17 cellular contexts compared by ENCODE assay signal in the genomic region with DNA sequence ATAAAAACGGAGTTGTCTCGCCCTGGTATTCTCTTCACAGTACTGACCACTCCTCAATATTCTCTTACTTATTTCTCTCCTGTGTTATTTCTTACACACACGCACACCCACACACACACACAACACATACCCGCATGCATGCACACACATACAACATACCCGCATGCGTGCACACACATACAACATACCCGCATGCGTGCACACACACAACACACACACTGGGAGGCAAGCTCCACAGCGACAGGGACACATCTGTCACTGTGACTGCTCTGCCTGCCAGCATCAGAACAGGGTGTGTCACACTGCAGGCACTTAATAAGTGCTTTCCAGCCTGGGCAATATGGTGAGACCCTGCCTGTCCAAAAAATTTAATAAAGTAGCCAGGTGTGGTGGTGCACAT. TPM values are rescaled to one million over a fixed set of nuclear protein-coding genes. Genes with fewer than 3 reads are reported as not detected.
DNase-seq lines count a peak whose midpoint lies in the region; ATAC-seq and TF ChIP-seq lines count a peak whose summit lies in the region.
"Had no signal": no experiment of that assay in that cellular context is flagged by ENCODE, and none has a peak within 500 bp of the region (broad histone marks: within the 10 kb centered on the region; RNA-seq: fewer than 3 reads in every experiment).

No MANE protein-coding gene starts in this region.

- H3K4me1 ChIP-seq in BLaER1 treated with 17β-estradiol and CSF1 and Interleukin-3, amounts not matched to agents 10 nM and 100 nM, result peaks cover 42 to 73% (median 66%) of the 10 kb centered on the region in 10 experiments

- H3K36me3 ChIP-seq in BLaER1 treated with 17β-estradiol and CSF1 and Interleukin-3, amounts not matched to agents 10 nM and 100 nM, result no peaks in the 10 kb centered on the region

- peaks cover 6 to 9% (median 8%) of the 10 kb centered on the region in 3 donors for H3K4me1 Mint-ChIP-seq in T-cell

- CTCF ChIA-PET in T-cell (lab: Charles Lee), result interaction anchor here in 1 of 2 donors (0.5 kb wide), 2 partner anchors 11 to 725 kb away, joined by 3 to 9 read pairs; no protein-coding TSS in a partner anchor

- DNase-seq in HL-60 (ENCODE audit: low read depth in 1 of 2, low spot score in 1 of 2) (no peak), T-cell (no peak), NCI-H1105 treated with DMSO at 0.1 percent for 48 hours (lab: John Stamatoyannopoulos, UW) (no peak), NCI-H1436 treated with DMSO at 0.1 percent for 48 hours (lab: John Stamatoyannopoulos, UW) (no peak)
- DNase-seq: Calu3; CD8-positive, alpha-beta T cell; GDM1; GOT3; HCEC 1CT; NCI-H187 treated with DMSO at 0.1 percent for 48 hours; NCI-H2107; NCI-H2227 treated with DMSO at 0.1 percent for 48 hours; NCI-H748 treated with DMSO at 0.1 percent for 48 hours had no signal

- no peaks in the 10 kb centered on the region for H3K36me3 Mint-ChIP-seq in T-cell
- H3K36me3 Mint-ChIP-seq: CD8-positive, alpha-beta T cell had no signal

- peak overlapping the region in 2 of 10 experiments; percentile 4 to 12; a peak in 2 of 20 replicates for H3K4me3 ChIP-seq in BLaER1 treated with 17β-estradiol and CSF1 and Interleukin-3, amounts not matched to agents 10 nM and 100 nM
- H3K4me3 ChIP-seq in HL-60 (replicated peaks; ENCODE audit: insufficient read depth, low read length), result peak overlapping the region; percentile 19

- no peak for ATAC-seq in T-cell (replicated peaks in 1 of 4)
- ATAC-seq: CD8-positive, alpha-beta T cell had no signal

- H3K9ac ChIP-seq in BLaER1 treated with 17β-estradiol and CSF1 and Interleukin-3, amounts not matched to agents 10 nM and 100 nM, result peak overlapping the region in 4 of 11 experiments; percentile 10 to 56 (median 28); a peak in 3 of 22 replicates

- H4K20me1 ChIP-seq in BLaER1 treated with 17β-estradiol and CSF1 and Interleukin-3, amounts not matched to agents 10 nM and 100 nM, result peaks cover 0 to 3% (median 0%) of the 10 kb centered on the region in 11 experiments; a peak in 1 of 22 replicates

- no peak overlapping the region for H3K27ac Mint-ChIP-seq in T-cell
- H3K27ac Mint-ChIP-seq: CD8-positive, alpha-beta T cell had no signal

- H3K9me3 ChIP-seq in BLaER1 treated with 17β-estradiol and CSF1 and Interleukin-3, amounts not matched to agents 10 nM and 100 nM (replicated peaks in 1 of 11), result peaks cover 10 to 14% (median 13%) of the 10 kb centered on the region in 11 experiments

- TF ChIP-seq CTCF in HL-60 (IDR thresholded peaks at IDR 0.05; ENCODE audit: insufficient read depth, low read length), result no peak

- H3K27me3 ChIP-seq in BLaER1 treated with 17β-estradiol and CSF1 and Interleukin-3, amounts not matched to agents 10 nM and 100 nM, result no peaks in the 10 kb centered on the region
- no peaks in the 10 kb centered on the region for H3K27me3 ChIP-seq in HL-60 (ENCODE audit: insufficient read depth, poor library complexity, severe bottlenecking)

- H3K27me3 Mint-ChIP-seq in T-cell, result peaks cover 6 to 21% of the 10 kb centered on the region in 2 donors

- peak overlapping the region in 3 of 11 experiments; percentile 35 to 51 (median 35); a peak in 4 of 22 replicates for H3K27ac ChIP-seq in BLaER1 treated with 17β-estradiol and CSF1 and Interleukin-3, amounts not matched to agents 10 nM and 100 nM
- H3K27ac ChIP-seq in HL-60 (replicated peaks), result no peak overlapping the region
- peak overlapping the region; percentile 60 for H3K27ac ChIP-seq in cingulate gyrus (ENCODE audit: low read depth, low read length)
- peak overlapping the region; percentile 41 for H3K27ac ChIP-seq in temporal lobe (ENCODE audit: low read depth, low read length)
- H3K27ac ChIP-seq: RWPE1 had no signal

- H3K4me2 ChIP-seq in BLaER1 treated with 17β-estradiol and CSF1 and Interleukin-3, amounts not matched to agents 10 nM and 100 nM, result peak overlapping the region; percentile 69 to 87 (median 82)

- no peak overlapping the region for H3K4me3 Mint-ChIP-seq in T-cell
- H3K4me3 Mint-ChIP-seq: CD8-positive, alpha-beta T cell had no signal

- peaks cover 0 to 4% (median 0%) of the 10 kb centered on the region in 3 donors for H3K9me3 Mint-ChIP-seq in T-cell

- POLR2A ChIA-PET in T-cell (lab: Charles Lee), result no interaction called here

RNA-seq across cellular contexts. Expression of a gene that starts 20.8 kb away (rescaled TPM):
- total RNA-seq in temporal lobe (81.4 TPM), T-cell (100 to 1,000 TPM; 106 to 145 (median 124) TPM)

RNA-seq across cellular contexts. Expression of a gene that starts 35.8 kb away (rescaled TPM):
- total RNA-seq in temporal lobe (5.2 TPM), T-cell (not detected)
- total RNA-seq: Calu3; CD8-positive, alpha-beta T cell had no signal

RNA-seq across cellular contexts. Expression of a gene that starts 48.7 kb away (rescaled TPM):
- 74.3 TPM for total RNA-seq in temporal lobe
- 10 to 100 TPM; 11.8 to 30.1 (median 26.8) TPM for total RNA-seq in T-cell

RNA-seq across cellular contexts. Expression of a gene that starts 50.5 kb away (rescaled TPM):
- total RNA-seq in temporal lobe (0.49 TPM), T-cell (under 1 TPM; 0.07 to 0.58 (median 0.33) TPM)
- total RNA-seq: CD8-positive, alpha-beta T cell had no signal
